Comparison of ENCODE assay signal across 3 cellular contexts in genomic region chr9:68389558-68389957, GRCh38. TPM values are rescaled to one million over a fixed set of nuclear protein-coding genes. Genes with fewer than 3 reads are reported as not detected.
"Had no signal": no experiment of that assay in that cellular context is flagged by ENCODE, and none has a peak within 500 bp of the region (broad histone marks: within the 10 kb centered on the region; RNA-seq: fewer than 3 reads in every experiment).

No MANE protein-coding gene starts in this region.

RNA-seq across cellular contexts. Expression of gene PGM5, which starts 33.1 kb away (rescaled TPM):
- total RNA-seq: GM23338, H1, HepG2 had no signal
- polyA plus RNA-seq: GM23338, H1, HepG2 had no signal
